1 cellular context compared by ENCODE assay signal in the genomic region with DNA sequence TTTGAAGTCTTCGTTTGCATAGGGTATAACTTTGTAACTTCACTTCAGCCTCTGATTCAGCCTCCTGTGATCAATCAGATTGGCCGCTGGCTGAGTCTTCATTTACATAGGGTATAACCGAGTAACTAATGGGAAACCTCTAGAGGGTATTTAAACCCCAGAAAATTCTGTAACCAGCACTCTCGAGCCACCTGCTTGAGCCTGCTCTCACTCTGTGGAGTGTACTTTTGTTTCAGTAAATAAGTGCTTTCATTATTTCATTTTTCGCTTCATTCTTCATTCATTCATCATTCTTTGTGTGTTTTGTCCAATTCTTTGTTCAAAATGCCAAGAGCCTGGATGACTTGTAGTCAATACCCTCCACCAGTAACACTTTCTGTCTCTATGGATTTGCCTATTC.
TF ChIP-seq lines count a peak whose summit lies in the region.

No MANE protein-coding gene starts in this region.

TF ChIP-seq in SK-N-SH, 30 proteins besides CTCF, POLR2A, EP300 and RAD21 (continued from another document):
- no peak for TF ChIP-seq GATA2 (CRISPR knock-in tag; IDR thresholded peaks at IDR 0.05)
- no peak for TF ChIP-seq TEAD4 (IDR thresholded peaks at IDR 0.05; ENCODE audit: borderline replicate concordance, insufficient read depth)
- no peak for TF ChIP-seq YY1 (IDR thresholded peaks at IDR 0.05; ENCODE audit: low read depth)
